ENCODE assay signal across 8 cellular contexts in the genomic region with DNA sequence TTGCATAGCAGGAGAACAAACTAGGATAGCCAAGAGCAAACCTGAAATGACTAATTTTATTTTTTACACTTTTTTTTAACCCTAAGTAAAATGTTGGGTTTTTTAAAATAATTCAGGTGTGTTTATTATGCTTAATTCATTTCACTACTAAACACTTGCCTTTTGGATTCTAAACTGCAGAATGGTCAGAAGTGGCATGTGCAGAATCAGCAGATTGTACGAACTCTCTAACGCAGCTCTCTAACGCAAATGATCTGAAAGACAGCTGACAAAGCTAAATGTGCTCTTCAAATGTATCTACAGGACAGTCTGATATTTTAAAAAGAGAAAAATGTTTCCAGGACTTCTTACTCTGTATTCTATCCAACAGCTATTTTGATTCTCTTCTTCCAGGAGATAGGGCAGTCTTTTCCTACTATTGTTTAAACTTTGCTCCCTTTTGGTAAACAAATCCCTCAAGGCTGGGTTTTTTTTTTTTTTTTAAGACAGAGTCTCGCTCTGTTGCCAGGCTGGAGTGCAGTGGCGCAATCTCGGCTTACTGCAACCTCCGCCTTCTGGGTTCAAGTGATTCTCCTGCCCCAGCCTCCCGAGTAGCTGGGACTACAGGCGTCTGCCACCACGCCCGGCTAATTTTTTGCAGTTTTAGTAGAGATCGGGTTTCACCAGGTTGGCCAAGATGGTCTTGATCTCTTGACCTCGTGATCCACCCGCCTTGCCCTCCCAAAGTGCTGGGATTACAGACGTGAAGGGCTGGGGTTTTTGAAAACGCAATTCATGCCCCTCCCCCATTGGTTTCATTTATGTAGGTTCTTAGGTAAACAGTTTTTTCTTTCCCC. TPM values are rescaled to one million over a fixed set of nuclear protein-coding genes. Genes with fewer than 3 reads are reported as not detected.
DNase-seq lines count a peak whose midpoint lies in the region; ATAC-seq, FAIRE-seq and TF ChIP-seq lines count a peak whose summit lies in the region.

No MANE protein-coding gene starts in this region.

- H3K36me3 Mint-ChIP-seq in activated CD4-positive, alpha-beta T cell treated with anti-CD3 and anti-CD28 coated beads for 36 hours (ENCODE audit: low read depth) = peaks cover 11% of the 10 kb centered on the region
- peaks cover 9% of the 10 kb centered on the region for H3K36me3 Mint-ChIP-seq in activated naive CD8-positive, alpha-beta T cell treated with anti-CD3 and anti-CD28 coated beads for 36 hours

- CTCF ChIA-PET in activated CD4-positive, alpha-beta T cell treated with anti-CD3 and anti-CD28 coated beads for 36 hours (lab: Charles Lee) = interaction anchor here (0.6 to 2.4 kb wide), 15 partner anchors 11 to 313 kb away, joined by 3 to 11 read pairs (median 4); a partner anchor contains a TSS

- DNase-seq in activated CD4-positive, alpha-beta T cell treated with anti-CD3 and anti-CD28 coated beads for 36 hours = peak; percentile 42
- no peak for DNase-seq in activated CD4-positive, alpha-beta T cell treated with anti-CD3 and anti-CD28 coated beads, Interleukin-2, amount 50 U/mL, for 1 hour
- DNase-seq in activated naive CD8-positive, alpha-beta T cell treated with anti-CD3 and anti-CD28 coated beads for 36 hours = no peak
- DNase-seq in kidney = no peak
- DNase-seq in iPS-NIHi11 (ENCODE audit: low spot score) = no peak
- no peak for DNase-seq in NCI-H1092 treated with DMSO at 0.1 percent for 48 hours (lab: John Stamatoyannopoulos, UW)

- no peaks in the 10 kb centered on the region for H3K27me3 ChIP-seq in subcutaneous abdominal adipose tissue (ENCODE audit: control insufficient read depth in 5 of 5, insufficient read depth in 4 of 5, low read length in 5 of 5)

- peak overlapping the region; percentile 97 for H3K27ac Mint-ChIP-seq in activated CD4-positive, alpha-beta T cell treated with anti-CD3 and anti-CD28 coated beads for 36 hours
- H3K27ac Mint-ChIP-seq in activated naive CD8-positive, alpha-beta T cell treated with anti-CD3 and anti-CD28 coated beads for 36 hours = peak overlapping the region; percentile 93

- FAIRE-seq in kidney (lab: Jason Lieb, UNC) = no peak

- H3K9ac ChIP-seq in kidney (ENCODE audit: low read length in 2 of 2) (peak overlapping the region; percentile 8 to 76), subcutaneous abdominal adipose tissue (ENCODE audit: low read length in 5 of 5) (peak overlapping the region; percentile 48 to 94 (median 93))

- H3K4me1 Mint-ChIP-seq in activated CD4-positive, alpha-beta T cell treated with anti-CD3 and anti-CD28 coated beads for 36 hours = peaks cover 56% of the 10 kb centered on the region
- H3K4me1 Mint-ChIP-seq in activated naive CD8-positive, alpha-beta T cell treated with anti-CD3 and anti-CD28 coated beads for 36 hours = peaks cover 52% of the 10 kb centered on the region

- peak overlapping the region; percentile 96 for H3K4me3 Mint-ChIP-seq in activated CD4-positive, alpha-beta T cell treated with anti-CD3 and anti-CD28 coated beads for 36 hours
- H3K4me3 Mint-ChIP-seq in activated naive CD8-positive, alpha-beta T cell treated with anti-CD3 and anti-CD28 coated beads for 36 hours = peak overlapping the region; percentile 87

- H3K9me3 ChIP-seq in kidney (ENCODE audit: control insufficient read depth in 1 of 2, low read length in 2 of 2) (no peaks in the 10 kb centered on the region), subcutaneous abdominal adipose tissue (ENCODE audit: control insufficient read depth in 5 of 5, low read length in 5 of 5) (no peaks in the 10 kb centered on the region)

- H3K4me1 ChIP-seq in kidney (ENCODE audit: control insufficient read depth in 1 of 2, insufficient read depth in 1 of 2, low read depth in 1 of 2, low read length in 2 of 2) (peaks cover 28 to 29% of the 10 kb centered on the region in 2 donors), subcutaneous abdominal adipose tissue (ENCODE audit: control insufficient read depth in 5 of 5, insufficient read depth in 5 of 5, low read length in 5 of 5) (peaks cover 0 to 65% (median 59%) of the 10 kb centered on the region in 5 donors)

- TF ChIP-seq CTCF in kidney (IDR thresholded peaks at IDR 0.05; ENCODE audit: borderline replicate concordance, extremely low read depth, insufficient read depth) = no peak

- peaks cover 4 to 8% of the 10 kb centered on the region in 2 donors for H3K36me3 ChIP-seq in kidney (ENCODE audit: control insufficient read depth in 1 of 2, insufficient read depth in 2 of 2, low read length in 2 of 2)
- peaks cover 0 to 12% (median 7%) of the 10 kb centered on the region in 5 donors for H3K36me3 ChIP-seq in subcutaneous abdominal adipose tissue (ENCODE audit: control insufficient read depth in 5 of 5, insufficient read depth in 5 of 5, low read length in 5 of 5)

- peak overlapping the region; percentile 92 to 97 for H3K27ac ChIP-seq in kidney (ENCODE audit: low read depth in 2 of 2, low read length in 2 of 2)
- peak overlapping the region; percentile 90 for H3K27ac ChIP-seq in subcutaneous abdominal adipose tissue (ENCODE audit: low read depth, low read length)

- no peak for ATAC-seq in activated CD4-positive, alpha-beta T cell treated with anti-CD3 and anti-CD28 coated beads for 36 hours
- no peak for ATAC-seq in HG03354 (IDR thresholded peaks at IDR 0.05; ENCODE audit: poor library complexity, severe bottlenecking, unreplicated experiment)

- H3K9me3 Mint-ChIP-seq in activated CD4-positive, alpha-beta T cell treated with anti-CD3 and anti-CD28 coated beads for 36 hours (ENCODE audit: low read depth) = no peaks in the 10 kb centered on the region
- H3K9me3 Mint-ChIP-seq in activated naive CD8-positive, alpha-beta T cell treated with anti-CD3 and anti-CD28 coated beads for 36 hours = no peaks in the 10 kb centered on the region

- H3K27me3 Mint-ChIP-seq in activated CD4-positive, alpha-beta T cell treated with anti-CD3 and anti-CD28 coated beads for 36 hours = no peaks in the 10 kb centered on the region
- H3K27me3 Mint-ChIP-seq in activated naive CD8-positive, alpha-beta T cell treated with anti-CD3 and anti-CD28 coated beads for 36 hours = no peaks in the 10 kb centered on the region

- intact Hi-C loops in activated CD4-positive, alpha-beta T cell treated with anti-CD3 and anti-CD28 coated beads for 36 hours (cut with DNase I, micrococcal nuclease) = loop anchor here (5.0 to 10.0 kb wide), 5 partner anchors 41 to 1954 kb away; a partner anchor contains a TSS
- intact Hi-C loops in kidney (cut with DNase I) = no loop called here

- POLR2A ChIA-PET in activated CD4-positive, alpha-beta T cell treated with anti-CD3 and anti-CD28 coated beads for 36 hours (lab: Charles Lee) = interaction anchor here (0.7 to 3.6 kb wide), 4 partner anchors 15 to 83 kb away, joined by 3 to 22 read pairs (median 5); a partner anchor contains a TSS

- peak overlapping the region; percentile 82 to 95 for H3K4me3 ChIP-seq in kidney (ENCODE audit: low read length in 2 of 2)
- H3K4me3 ChIP-seq in subcutaneous abdominal adipose tissue (ENCODE audit: low read depth in 1 of 5, low read length in 5 of 5) = peak overlapping the region; percentile 86 to 97 (median 94)

RNA-seq across cellular contexts. Expression of a gene that starts 1.3 kb away (rescaled TPM):
- total RNA-seq in activated CD4-positive, alpha-beta T cell treated with anti-CD3 and anti-CD28 coated beads for 36 hours = 10 to 100 TPM; 20.9 to 29.2 TPM
- 1 to 10 TPM; 8.5 to 9.0 TPM for total RNA-seq in activated naive CD8-positive, alpha-beta T cell treated with anti-CD3 and anti-CD28 coated beads for 36 hours
- 42.3 TPM for total RNA-seq in kidney
- 67.8 TPM for polyA plus RNA-seq in kidney (ENCODE audit: insufficient read depth, low read depth, low replicate concordance)

RNA-seq across cellular contexts. Expression of a gene that starts 1.7 kb away (rescaled TPM):
- total RNA-seq in activated CD4-positive, alpha-beta T cell treated with anti-CD3 and anti-CD28 coated beads for 36 hours = 10 to 100 TPM; 72.6 to 85.5 TPM
- 10 to 100 TPM; 38.2 to 38.4 TPM for total RNA-seq in activated naive CD8-positive, alpha-beta T cell treated with anti-CD3 and anti-CD28 coated beads for 36 hours
- total RNA-seq in kidney = 52.7 TPM
- 42.8 TPM for polyA plus RNA-seq in kidney (ENCODE audit: insufficient read depth, low read depth, low replicate concordance)

RNA-seq across cellular contexts. Expression of a gene that starts 58.6 kb away (rescaled TPM):
- 10 to 100 TPM; 27.9 to 35.4 TPM for total RNA-seq in activated CD4-positive, alpha-beta T cell treated with anti-CD3 and anti-CD28 coated beads for 36 hours
- total RNA-seq in activated naive CD8-positive, alpha-beta T cell treated with anti-CD3 and anti-CD28 coated beads for 36 hours = 10 to 100 TPM; 40.5 to 42.3 TPM
- 17.2 TPM for total RNA-seq in kidney
- 8.2 TPM for polyA plus RNA-seq in kidney (ENCODE audit: insufficient read depth, low read depth, low replicate concordance)
